11 cellular contexts compared by ENCODE assay signal in genomic region chr11:102447193-102447592, GRCh38. TPM values are rescaled to one million over a fixed set of nuclear protein-coding genes. Genes with fewer than 3 reads are reported as not detected.
A peak's percentile ranks its signal among the peaks of the same experiment; 100 is the strongest.
DNase-seq lines count a peak whose midpoint lies in the region; ATAC-seq and TF ChIP-seq lines count a peak whose summit lies in the region.
"Had no signal": no experiment of that assay in that cellular context is flagged by ENCODE, and none has a peak within 500 bp of the region (broad histone marks: within the 10 kb centered on the region; RNA-seq: fewer than 3 reads in every experiment).

No MANE protein-coding gene starts in this region.

- no peaks in the 10 kb centered on the region for H3K27me3 Mint-ChIP-seq in activated CD8-positive, alpha-beta memory T cell treated with anti-CD3 and anti-CD28 coated beads, Interleukin-2, amount 10 ng/mL, durations not matched to agents 7 days and 5 days
- no peaks in the 10 kb centered on the region for H3K27me3 Mint-ChIP-seq in activated T-helper 2 cell treated with anti-CD3 and anti-CD28 coated beads, Interferon-gamma antibody, Interleukin-2, Interleukin-4, amounts not matched to agents 10 μg/mL and 5 μg/mL and 100 μg/mL, durations not matched to agents 14 hours and 24 hours and 36 hours (ENCODE audit: low read depth)
- no peaks in the 10 kb centered on the region for H3K27me3 Mint-ChIP-seq in stimulated activated memory B cell treated with anti-CD40 and anti-IgM and Interleukin-4, amounts not matched to agents 10 μg/mL and 1 μg/mL and 100 μg/mL, for 72 hours
- H3K27me3 Mint-ChIP-seq in Calu3 (ENCODE audit: unreplicated experiment), result no peaks in the 10 kb centered on the region

- peak overlapping the region; percentile 54 for H3K4me3 Mint-ChIP-seq in activated CD8-positive, alpha-beta memory T cell treated with anti-CD3 and anti-CD28 coated beads, Interleukin-2, amount 10 ng/mL, durations not matched to agents 7 days and 5 days
- H3K4me3 Mint-ChIP-seq in activated T-helper 2 cell treated with anti-CD3 and anti-CD28 coated beads, Interferon-gamma antibody, Interleukin-2, Interleukin-4, amounts not matched to agents 10 μg/mL and 5 μg/mL and 100 μg/mL, durations not matched to agents 14 hours and 24 hours and 36 hours (ENCODE audit: low read depth), result no peak overlapping the region
- H3K4me3 Mint-ChIP-seq in stimulated activated memory B cell treated with anti-CD40 and anti-IgM and Interleukin-4, amounts not matched to agents 10 μg/mL and 1 μg/mL and 100 μg/mL, for 72 hours, result no peak overlapping the region
- no peak overlapping the region for H3K4me3 Mint-ChIP-seq in Calu3 (ENCODE audit: low read depth, unreplicated experiment)

- H3K4me1 ChIP-seq in mammary epithelial cell (ENCODE audit: insufficient read depth, low read length), result peaks cover 25% of the 10 kb centered on the region

- H3K4me2 ChIP-seq in mammary epithelial cell (ENCODE audit: insufficient read depth, low read depth, low read length), result no peak overlapping the region

- no peak overlapping the region for H3K9ac ChIP-seq in mammary epithelial cell (ENCODE audit: insufficient read depth, low read length)

- peaks cover 5% of the 10 kb centered on the region for H3K36me3 ChIP-seq in mammary epithelial cell (ENCODE audit: insufficient read depth, low read length)

- ATAC-seq in activated CD8-positive, alpha-beta memory T cell treated with anti-CD3 and anti-CD28 coated beads, Interleukin-2, amount 10 ng/mL, durations not matched to agents 7 days and 5 days, result peak; percentile 45
- ATAC-seq in HG03378 (IDR thresholded peaks at IDR 0.05; ENCODE audit: unreplicated experiment), result peak; percentile 57
- ATAC-seq in stimulated activated memory B cell treated with anti-CD40 and anti-IgM and Interleukin-4, amounts not matched to agents 10 μg/mL and 1 μg/mL and 100 μg/mL, for 72 hours, result peak; percentile 58

- in situ Hi-C loops in mammary epithelial cell (cut with MboI; ENCODE audit: low sequenced_read_pairs in 2 of 2), result no loop called here

- peaks cover 81% of the 10 kb centered on the region for H3K79me2 ChIP-seq in mammary epithelial cell (ENCODE audit: insufficient read depth, low read length)

- TF ChIP-seq CTCF in Calu3 (IDR thresholded peaks at IDR 0.05; ENCODE audit: unreplicated experiment) (no peak), mammary epithelial cell (conservative IDR thresholded peaks at IDR 0.05 in 1 of 2, IDR thresholded peaks at IDR 0.05 in 1 of 2; ENCODE audit: extremely low read depth in 1 of 2, insufficient read depth in 1 of 2, low read depth in 1 of 2, low read length in 2 of 2) (no peak)

- no TSS peak for BruUV-seq in Calu3 (replicated peaks; lab: Mats Ljungman, UMichigan)
- BruUV-seq in mammary epithelial cell (replicated peaks; lab: Mats Ljungman, UMichigan), result no TSS peak

- H3K4me3 ChIP-seq in mammary epithelial cell (replicated peaks in 1 of 3; ENCODE audit: insufficient read depth in 1 of 3, low read depth in 2 of 3, low read length in 3 of 3), result no peak overlapping the region
- H3K4me3 ChIP-seq: adrenal gland had no signal

- no peaks in the 10 kb centered on the region for H3K27me3 ChIP-seq in mammary epithelial cell (ENCODE audit: insufficient read depth, low read length)
- H3K27me3 ChIP-seq: adrenal gland had no signal

- H3K4me1 Mint-ChIP-seq in activated CD8-positive, alpha-beta memory T cell treated with anti-CD3 and anti-CD28 coated beads, Interleukin-2, amount 10 ng/mL, durations not matched to agents 7 days and 5 days, result peaks cover 75% of the 10 kb centered on the region
- peaks cover 73% of the 10 kb centered on the region for H3K4me1 Mint-ChIP-seq in activated T-helper 2 cell treated with anti-CD3 and anti-CD28 coated beads, Interferon-gamma antibody, Interleukin-2, Interleukin-4, amounts not matched to agents 10 μg/mL and 5 μg/mL and 100 μg/mL, durations not matched to agents 14 hours and 24 hours and 36 hours (ENCODE audit: low read depth)
- peaks cover 84% of the 10 kb centered on the region for H3K4me1 Mint-ChIP-seq in stimulated activated memory B cell treated with anti-CD40 and anti-IgM and Interleukin-4, amounts not matched to agents 10 μg/mL and 1 μg/mL and 100 μg/mL, for 72 hours
- peaks cover 21% of the 10 kb centered on the region for H3K4me1 Mint-ChIP-seq in Calu3 (ENCODE audit: low read depth, unreplicated experiment)

- H3K9me3 Mint-ChIP-seq in activated CD8-positive, alpha-beta memory T cell treated with anti-CD3 and anti-CD28 coated beads, Interleukin-2, amount 10 ng/mL, durations not matched to agents 7 days and 5 days (ENCODE audit: low read depth), result peaks cover 2% of the 10 kb centered on the region
- H3K9me3 Mint-ChIP-seq in activated T-helper 2 cell treated with anti-CD3 and anti-CD28 coated beads, Interferon-gamma antibody, Interleukin-2, Interleukin-4, amounts not matched to agents 10 μg/mL and 5 μg/mL and 100 μg/mL, durations not matched to agents 14 hours and 24 hours and 36 hours, result peaks cover 10% of the 10 kb centered on the region
- H3K9me3 Mint-ChIP-seq in stimulated activated memory B cell treated with anti-CD40 and anti-IgM and Interleukin-4, amounts not matched to agents 10 μg/mL and 1 μg/mL and 100 μg/mL, for 72 hours, result no peaks in the 10 kb centered on the region
- no peaks in the 10 kb centered on the region for H3K9me3 Mint-ChIP-seq in Calu3 (ENCODE audit: low read depth, unreplicated experiment)

- DNase-seq in activated CD8-positive, alpha-beta memory T cell treated with anti-CD3 and anti-CD28 coated beads, Interleukin-2, amount 10 ng/mL, durations not matched to agents 7 days and 5 days, result no peak
- DNase-seq in activated CD8-positive, alpha-beta memory T cell treated with anti-CD3 and anti-CD28 coated beads, Interleukin-2, amount 50 U/mL, for 48 hours, result no peak
- DNase-seq in activated T-helper 2 cell treated with anti-CD3 and anti-CD28 coated beads, Interferon-gamma antibody, Interleukin-2, Interleukin-4, amounts not matched to agents 10 μg/mL and 5 μg/mL and 100 μg/mL, durations not matched to agents 14 hours and 24 hours and 36 hours (ENCODE audit: low spot score), result no peak
- DNase-seq in Calu3 (no peak), mammary epithelial cell (no peak), DMS53 (lab: John Stamatoyannopoulos, UW) (no peak)
- DNase-seq: adrenal gland; NCI-H146; stimulated activated CD4-positive, alpha-beta T cell treated with anti-CD3 and anti-CD28 coated beads, Interleukin-15, amount 100 ng/mL, for 24 hours had no signal

- no peak overlapping the region for H3K27ac ChIP-seq in mammary epithelial cell (ENCODE audit: insufficient read depth, low read depth, low read length)
- H3K27ac ChIP-seq: adrenal gland had no signal

- peaks cover 79% of the 10 kb centered on the region for H3K36me3 Mint-ChIP-seq in activated CD8-positive, alpha-beta memory T cell treated with anti-CD3 and anti-CD28 coated beads, Interleukin-2, amount 10 ng/mL, durations not matched to agents 7 days and 5 days
- H3K36me3 Mint-ChIP-seq in activated T-helper 2 cell treated with anti-CD3 and anti-CD28 coated beads, Interferon-gamma antibody, Interleukin-2, Interleukin-4, amounts not matched to agents 10 μg/mL and 5 μg/mL and 100 μg/mL, durations not matched to agents 14 hours and 24 hours and 36 hours (ENCODE audit: low read depth), result peaks cover 83% of the 10 kb centered on the region
- peaks cover 73% of the 10 kb centered on the region for H3K36me3 Mint-ChIP-seq in stimulated activated memory B cell treated with anti-CD40 and anti-IgM and Interleukin-4, amounts not matched to agents 10 μg/mL and 1 μg/mL and 100 μg/mL, for 72 hours
- peaks cover 20% of the 10 kb centered on the region for H3K36me3 Mint-ChIP-seq in Calu3 (ENCODE audit: insufficient read depth, unreplicated experiment)

- H3K27ac Mint-ChIP-seq in activated CD8-positive, alpha-beta memory T cell treated with anti-CD3 and anti-CD28 coated beads, Interleukin-2, amount 10 ng/mL, durations not matched to agents 7 days and 5 days, result peak overlapping the region; percentile 92
- H3K27ac Mint-ChIP-seq in activated T-helper 2 cell treated with anti-CD3 and anti-CD28 coated beads, Interferon-gamma antibody, Interleukin-2, Interleukin-4, amounts not matched to agents 10 μg/mL and 5 μg/mL and 100 μg/mL, durations not matched to agents 14 hours and 24 hours and 36 hours, result peak overlapping the region; percentile 89
- H3K27ac Mint-ChIP-seq in stimulated activated memory B cell treated with anti-CD40 and anti-IgM and Interleukin-4, amounts not matched to agents 10 μg/mL and 1 μg/mL and 100 μg/mL, for 72 hours, result peak overlapping the region; percentile 37
- H3K27ac Mint-ChIP-seq in Calu3 (ENCODE audit: unreplicated experiment), result no peak overlapping the region

- CTCF ChIA-PET in activated CD8-positive, alpha-beta memory T cell treated with anti-CD3 and anti-CD28 coated beads, Interleukin-2, amount 10 ng/mL, durations not matched to agents 7 days and 5 days (lab: Charles Lee), result interaction anchor here (1.1 to 2.1 kb wide), 2 partner anchors 28 to 57 kb away, joined by 3 to 6 read pairs; no protein-coding TSS in a partner anchor
- CTCF ChIA-PET in Calu3 (lab: Charles Lee) (no interaction called here), mammary epithelial cell (lab: Charles Lee; ENCODE audit: low non-redundant PET) (no interaction called here)

- intact Hi-C loops in activated T-helper 2 cell treated with anti-CD3 and anti-CD28 coated beads, Interferon-gamma antibody, Interleukin-2, Interleukin-4, amounts not matched to agents 10 μg/mL and 5 μg/mL and 100 μg/mL, durations not matched to agents 14 hours and 24 hours and 36 hours (cut with micrococcal nuclease), result loop anchor here (1.0 kb wide), 1 partner anchor 30 kb away; no protein-coding TSS in a partner anchor
- intact Hi-C loops in Calu3 (cut with micrococcal nuclease; ENCODE audit: unreplicated experiment) (loop anchor here (5.0 kb wide), 1 partner anchor 45 kb away; no protein-coding TSS in a partner anchor), mammary epithelial cell (cut with micrococcal nuclease) (no loop called here)

- no peaks in the 10 kb centered on the region for H4K20me1 ChIP-seq in mammary epithelial cell (ENCODE audit: insufficient read depth, low read length)

- dilution Hi-C loops in mammary epithelial cell (cut with HindIII; ENCODE audit: low sequenced_read_pairs), result no loop called here

- no peak overlapping the region for H2AFZ ChIP-seq in mammary epithelial cell (ENCODE audit: low read depth, low read length)

- H3K9me3 ChIP-seq in mammary epithelial cell (replicated peaks; ENCODE audit: insufficient read depth, low read length), result no peaks in the 10 kb centered on the region
- H3K9me3 ChIP-seq: adrenal gland had no signal

RNA-seq across cellular contexts. Expression of gene TMEM123, which starts 5.4 kb away (rescaled TPM):
- total RNA-seq in activated CD8-positive, alpha-beta memory T cell treated with anti-CD3 and anti-CD28 coated beads, Interleukin-2, amount 10 ng/mL, durations not matched to agents 7 days and 5 days, result 100 to 1,000 TPM; 194 to 242 TPM
- 202 and 204 TPM in 2 replicates for total RNA-seq in activated T-helper 2 cell treated with anti-CD3 and anti-CD28 coated beads, Interferon-gamma antibody, Interleukin-2, Interleukin-4, amounts not matched to agents 10 μg/mL and 5 μg/mL and 100 μg/mL, durations not matched to agents 14 hours and 24 hours and 36 hours
- total RNA-seq in Calu3 (2022), result 204 and 236 TPM in 2 replicates
- total RNA-seq in mammary epithelial cell, result 100 to 1,000 TPM in 1 of 2 donors, 10 to 100 TPM in 1; 96.9 to 111 TPM
- 169 TPM for polyA plus RNA-seq in mammary epithelial cell
- 63.6 TPM for polyA minus RNA-seq in mammary epithelial cell
